In the genomic region with DNA sequence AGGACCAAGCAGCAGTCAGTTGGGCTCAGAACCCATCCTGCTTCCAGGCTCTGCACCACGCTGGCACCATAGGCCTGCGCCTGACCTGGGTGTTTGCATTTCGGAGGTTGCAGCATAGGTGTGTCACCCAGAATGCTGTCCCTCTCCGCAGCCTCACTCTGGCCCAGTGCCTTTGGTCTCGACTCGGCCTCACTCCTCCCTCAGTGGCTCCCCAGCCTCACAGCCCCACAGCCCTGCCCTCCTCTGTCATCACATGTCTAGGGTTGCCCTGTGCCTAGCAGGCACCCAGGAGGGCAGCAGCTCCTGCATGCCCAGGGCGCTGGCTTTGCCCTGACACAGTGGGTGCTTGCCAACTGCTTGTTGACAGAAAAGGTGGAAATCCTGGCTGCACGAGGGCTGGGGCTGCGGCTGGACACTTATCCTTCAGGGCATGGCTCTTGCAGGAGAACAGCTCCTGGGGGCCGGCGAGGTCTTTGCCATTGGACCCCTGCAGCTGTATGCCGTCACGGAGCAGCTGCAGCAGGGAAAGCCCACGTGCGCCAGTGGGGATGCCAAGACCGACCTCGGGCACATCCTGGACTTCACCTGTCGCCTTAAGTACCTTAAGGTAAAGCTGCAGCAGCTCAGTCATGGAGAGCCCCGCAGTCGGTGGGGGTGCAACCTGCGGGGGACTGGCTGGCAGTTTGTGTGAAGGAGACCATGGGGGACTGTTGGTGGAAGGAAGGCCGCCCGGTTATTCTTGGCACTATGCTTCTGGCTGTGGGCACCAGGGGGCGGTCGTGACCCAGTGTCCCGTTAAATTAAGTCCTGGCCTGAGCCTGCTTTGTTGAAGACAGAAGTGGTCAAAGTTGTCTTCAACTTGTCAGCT, we compare ENCODE assay signal across 8 cellular contexts. TPM values are rescaled to one million over a fixed set of nuclear protein-coding genes. Genes with fewer than 3 reads are reported as not detected.
A peak's percentile ranks its signal among the peaks of the same experiment; 100 is the strongest.
DNase-seq lines count a peak whose midpoint lies in the region; FAIRE-seq and TF ChIP-seq lines count a peak whose summit lies in the region.

No MANE protein-coding gene starts in this region.

- no peak overlapping the region for H3K4me3 ChIP-seq in bronchial epithelial cell (ENCODE audit: low read depth, low read length)
- no peak overlapping the region for H3K4me3 ChIP-seq in liver (ENCODE audit: low read depth in 1 of 3, low read length in 3 of 3)
- H3K4me3 ChIP-seq in testis = no peak overlapping the region

- no peak for TF ChIP-seq POLR2A in testis (IDR thresholded peaks at IDR 0.05)

- H3K9ac ChIP-seq in liver (ENCODE audit: low read depth in 1 of 2, low read length in 2 of 2) = no peak overlapping the region

- H3K4me1 ChIP-seq in liver (ENCODE audit: control insufficient read depth in 4 of 4, insufficient read depth in 4 of 4, low read length in 3 of 4) (peaks cover 3 to 31% (median 24%) of the 10 kb centered on the region in 4 donors), testis (peaks cover 43% of the 10 kb centered on the region)

- no peaks in the 10 kb centered on the region for H3K9me3 ChIP-seq in liver (ENCODE audit: control insufficient read depth in 4 of 4, low read length in 3 of 4)
- no peaks in the 10 kb centered on the region for H3K9me3 ChIP-seq in testis

- H3K27me3 ChIP-seq in bronchial epithelial cell (ENCODE audit: control insufficient read depth, insufficient read depth, low read length) = no peaks in the 10 kb centered on the region
- no peaks in the 10 kb centered on the region for H3K27me3 ChIP-seq in liver (ENCODE audit: control insufficient read depth in 4 of 4, insufficient read depth in 4 of 4, low read length in 3 of 4)
- no peaks in the 10 kb centered on the region for H3K27me3 ChIP-seq in testis

- WGBS in liver = 34% methylated on average over 26 of the region's 26 CpGs
- 58 to 63% methylated on average over 5 to 26 of the region's 26 CpGs for WGBS in testis, 2 donors

- TF ChIP-seq CTCF in GM10266 (IDR thresholded peaks at IDR 0.05; ENCODE audit: control insufficient read depth, insufficient read depth, low read depth, missing control alignments) (peak; percentile 71), bronchial epithelial cell (IDR thresholded peaks at IDR 0.05; ENCODE audit: insufficient read depth, low read length, severe bottlenecking) (peak; percentile 92), liver (IDR thresholded peaks at IDR 0.05; ENCODE audit: low read depth, low read length, missing input control) (peak; percentile 54), testis (IDR thresholded peaks at IDR 0.05) (peak; percentile 39 to 61 (median 54))

- TF ChIP-seq RAD21 in liver (IDR thresholded peaks at IDR 0.05) = peak; percentile 76 to 78

- FAIRE-seq in bronchial epithelial cell (lab: Jason Lieb, UNC) = no peak

- intact Hi-C loops in testis (cut with DNase I; ENCODE audit: low total_unique reads) = no loop called here

- H3K27ac ChIP-seq in liver (ENCODE audit: low read depth in 1 of 2, low read length in 2 of 2) (peak overlapping the region; percentile 34 to 65), testis (peak overlapping the region; percentile 77 to 84)

- DNase-seq in GM10266 (ENCODE audit: extremely low spot score) (peak; percentile 68), NOMO-1 treated with dmso at 0.1 percent for 144 hours (lab: John Stamatoyannopoulos, UW; ENCODE audit: unreplicated experiment) (peak; percentile 14), bronchial epithelial cell (ENCODE audit: low read depth) (peak; percentile 74), testis (peak; percentile 80), NCI-H510A treated with DMSO at 0.1 percent for 48 hours (lab: John Stamatoyannopoulos, UW) (no peak), NCI-H2081 (lab: John Stamatoyannopoulos, UW) (no peak), NCI-H748 treated with DMSO at 0.1 percent for 48 hours (lab: John Stamatoyannopoulos, UW) (no peak)

- H3K36me3 ChIP-seq in bronchial epithelial cell (ENCODE audit: control insufficient read depth, insufficient read depth, low read length) (peaks cover 36% of the 10 kb centered on the region), liver (ENCODE audit: control insufficient read depth in 4 of 4, insufficient read depth in 3 of 4, low read depth in 1 of 4, low read length in 3 of 4) (peaks cover 3 to 25% (median 17%) of the 10 kb centered on the region in 4 donors), testis (ENCODE audit: low read depth, missing control alignments) (no peaks in the 10 kb centered on the region)

TF ChIP-seq in liver, 16 proteins besides CTCF, POLR2A, EP300 and RAD21 (continues in another document):
- peak; percentile 22 for TF ChIP-seq NR2F2 (IDR thresholded peaks at IDR 0.05)
- peak; percentile 69 for TF ChIP-seq SP1 (IDR thresholded peaks at IDR 0.05)
- TF ChIP-seq TAF1 (conservative IDR thresholded peaks at IDR 0.05) = no peak
- peak in 1 of 2 donors; percentile 31 for TF ChIP-seq GABPA (IDR thresholded peaks at IDR 0.05 in 1 of 2, conservative IDR thresholded peaks at IDR 0.05 in 1 of 2)
- peak; percentile 99 for TF ChIP-seq FOXA1 (IDR thresholded peaks at IDR 0.05)
- peak; percentile 99 for TF ChIP-seq FOXA2 (IDR thresholded peaks at IDR 0.05)
- TF ChIP-seq HNF4A (conservative IDR thresholded peaks at IDR 0.05) = peak; percentile 61 to 86
- no peak for TF ChIP-seq REST (IDR thresholded peaks at IDR 0.05)
- TF ChIP-seq, protein P1, sequence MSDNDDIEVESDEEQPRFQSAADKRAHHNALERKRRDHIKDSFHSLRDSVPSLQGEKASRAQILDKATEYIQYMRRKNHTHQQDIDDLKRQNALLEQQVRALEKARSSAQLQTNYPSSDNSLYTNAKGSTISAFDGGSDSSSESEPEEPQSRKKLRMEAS (IDR thresholded peaks at IDR 0.05) = no peak
- no peak for TF ChIP-seq HNF4G (IDR thresholded peaks at IDR 0.05)
- TF ChIP-seq, protein P2, sequence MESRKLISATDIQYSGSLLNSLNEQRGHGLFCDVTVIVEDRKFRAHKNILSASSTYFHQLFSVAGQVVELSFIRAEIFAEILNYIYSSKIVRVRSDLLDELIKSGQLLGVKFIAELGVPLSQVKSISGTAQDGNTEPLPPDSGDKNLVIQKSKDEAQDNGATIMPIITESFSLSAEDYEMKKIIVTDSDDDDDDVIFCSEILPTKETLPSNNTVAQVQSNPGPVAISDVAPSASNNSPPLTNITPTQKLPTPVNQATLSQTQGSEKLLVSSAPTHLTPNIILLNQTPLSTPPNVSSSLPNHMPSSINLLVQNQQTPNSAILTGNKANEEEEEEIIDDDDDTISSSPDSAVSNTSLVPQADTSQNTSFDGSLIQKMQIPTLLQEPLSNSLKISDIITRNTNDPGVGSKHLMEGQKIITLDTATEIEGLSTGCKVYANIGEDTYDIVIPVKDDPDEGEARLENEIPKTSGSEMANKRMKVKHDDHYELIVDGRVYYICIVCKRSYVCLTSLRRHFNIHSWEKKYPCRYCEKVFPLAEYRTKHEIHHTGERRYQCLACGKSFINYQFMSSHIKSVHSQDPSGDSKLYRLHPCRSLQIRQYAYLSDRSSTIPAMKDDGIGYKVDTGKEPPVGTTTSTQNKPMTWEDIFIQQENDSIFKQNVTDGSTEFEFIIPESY (IDR thresholded peaks at IDR 0.05) = no peak
- peak; percentile 81 to 92 for TF ChIP-seq RXRA (IDR thresholded peaks at IDR 0.05)
- peak in 1 of 2 donors; percentile 75 for TF ChIP-seq EGR1 (IDR thresholded peaks at IDR 0.05; ENCODE audit: low read depth in 2 of 2)
- peak; percentile 44 for TF ChIP-seq ATF3 (IDR thresholded peaks at IDR 0.05)
- peak; percentile 75 for TF ChIP-seq YY1 (IDR thresholded peaks at IDR 0.05)

RNA-seq across cellular contexts. Expression of gene NISCH, which starts 16.2 kb away (rescaled TPM):
- total RNA-seq in bronchial epithelial cell (30.5 and 42.9 TPM in 2 replicates), liver (10 to 100 TPM; 18.5 to 39.8 TPM), testis (100 to 1,000 TPM; 315 to 327 TPM)
- polyA plus RNA-seq in liver (10 to 100 TPM; 10.8 to 16.7 TPM), testis (ENCODE audit: insufficient read depth, low read depth, low replicate concordance) (166 TPM)

RNA-seq across cellular contexts. Expression of gene TNNC1, which starts 17.8 kb away (rescaled TPM):
- total RNA-seq in bronchial epithelial cell (0.26 and 1.2 TPM in 2 replicates), liver (under 1 TPM; 0.28 to 0.75 TPM), testis (10 to 100 TPM; 11.3 to 23.2 TPM)
- polyA plus RNA-seq in liver (under 1 TPM; 0.21 to 0.42 TPM), testis (ENCODE audit: insufficient read depth, low read depth, low replicate concordance) (91.7 TPM)

RNA-seq across cellular contexts. Expression of gene STAB1, which starts 23.5 kb away (rescaled TPM):
- total RNA-seq in bronchial epithelial cell (under 0.01 and 0.13 TPM in 2 replicates), liver (100 to 1,000 TPM in 1 of 2 donors, 10 to 100 TPM in 1; 43.0 to 198 TPM), testis (10 to 100 TPM; 58.6 to 71.9 TPM)
- polyA plus RNA-seq in liver (10 to 100 TPM; 42.0 to 99.9 TPM), testis (ENCODE audit: insufficient read depth, low read depth, low replicate concordance) (41.7 TPM)

RNA-seq across cellular contexts. Expression of gene SEMA3G, which starts 26.7 kb away (rescaled TPM):
- total RNA-seq in bronchial epithelial cell = under 0.01 and 0.13 TPM in 2 replicates
- 1 to 10 TPM in 1 of 2 donors, under 1 TPM in 1; 0.47 to 1.2 TPM for total RNA-seq in liver
- 1 to 10 TPM in 1 of 2 donors, under 1 TPM in 1; 0.49 to 1.0 TPM for polyA plus RNA-seq in liver
- total RNA-seq in testis = 1 to 10 TPM; 1.7 to 2.1 TPM
- 3.1 TPM for polyA plus RNA-seq in testis (ENCODE audit: insufficient read depth, low read depth, low replicate concordance)

Comparison
In these comparisons a context has a peak if more than half of its experiments do, and no peak if none do; other contexts are left out.
1. DNase-seq: peak in GM10266 (single experiment), NOMO-1 treated with dmso at 0.1 percent for 144 hours (single experiment), bronchial epithelial cell (single experiment) and testis (single experiment); none in NCI-H510A treated with DMSO at 0.1 percent for 48 hours (single experiment), NCI-H2081 (0 of 2) and NCI-H748 treated with DMSO at 0.1 percent for 48 hours (single experiment).
2. RNA of gene STAB1, which starts 23.5 kb away (total RNA-seq): 43.0 to 198 TPM in liver and 58.6 to 71.9 TPM in testis; under 0.01 to 0.13 TPM in bronchial epithelial cell; every median in the first group is over 10 times any median in the second.
3. Peak in every context shown above with its lines, with median percentiles within 50 percentile points of each other: CTCF ChIP-seq.